ENCODE assay signal across 9 cellular contexts in the genomic region with DNA sequence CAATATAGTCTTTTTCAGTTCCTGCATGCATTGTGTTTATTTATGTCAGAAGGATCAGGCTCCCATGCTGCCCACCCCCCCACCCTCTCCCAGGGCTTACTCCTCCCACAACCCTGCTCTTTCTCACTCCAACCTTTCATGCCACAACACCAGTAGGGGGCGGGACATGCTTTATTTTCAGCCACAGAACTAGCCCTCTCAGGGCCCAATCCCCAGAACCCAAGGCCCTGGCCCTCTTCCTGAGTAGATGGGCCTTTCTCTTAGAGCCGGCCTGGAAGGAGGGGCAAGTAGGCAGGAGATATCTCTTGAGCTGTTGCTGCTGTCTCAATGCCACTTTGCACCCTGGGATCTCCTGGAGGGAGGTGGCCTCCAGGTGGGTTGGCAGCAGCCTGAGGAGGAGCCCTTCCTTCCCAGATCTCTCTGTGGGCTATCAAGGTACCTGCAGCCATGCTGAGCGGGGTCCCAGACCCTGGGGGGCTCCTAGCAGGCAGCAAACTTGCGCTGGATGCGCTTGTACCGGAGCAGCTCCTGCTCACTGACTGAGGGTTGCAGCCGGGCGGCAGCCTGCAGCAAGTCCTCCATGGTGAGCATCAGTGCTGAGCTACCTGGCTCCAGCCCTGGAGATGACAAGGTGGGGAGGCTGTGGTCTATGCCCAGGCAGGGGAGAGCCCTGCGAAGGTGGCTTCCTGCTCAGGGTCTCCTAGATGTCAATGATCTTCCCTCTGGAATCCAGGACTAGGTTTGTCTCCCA. TPM values are rescaled to one million over a fixed set of nuclear protein-coding genes. Genes with fewer than 3 reads are reported as not detected.
DNase-seq lines count a peak whose midpoint lies in the region; ATAC-seq lines count a peak whose summit lies in the region.
"Had no signal": no experiment of that assay in that cellular context is flagged by ENCODE, and none has a peak within 500 bp of the region (broad histone marks: within the 10 kb centered on the region; RNA-seq: fewer than 3 reads in every experiment).

No MANE protein-coding gene starts in this region.

- H3K4me3 Mint-ChIP-seq in activated naive CD8-positive, alpha-beta T cell treated with anti-CD3 and anti-CD28 coated beads, Interleukin-2, amount 10 ng/mL, durations not matched to agents 7 days and 5 days: no peak overlapping the region

- no peaks in the 10 kb centered on the region for H3K9me3 Mint-ChIP-seq in activated naive CD8-positive, alpha-beta T cell treated with anti-CD3 and anti-CD28 coated beads, Interleukin-2, amount 10 ng/mL, durations not matched to agents 7 days and 5 days

- peaks cover 11% of the 10 kb centered on the region for H3K4me1 Mint-ChIP-seq in activated naive CD8-positive, alpha-beta T cell treated with anti-CD3 and anti-CD28 coated beads, Interleukin-2, amount 10 ng/mL, durations not matched to agents 7 days and 5 days

- no peak overlapping the region for H3K27ac Mint-ChIP-seq in activated naive CD8-positive, alpha-beta T cell treated with anti-CD3 and anti-CD28 coated beads, Interleukin-2, amount 10 ng/mL, durations not matched to agents 7 days and 5 days

- peak; percentile 23 for DNase-seq in activated T-cell treated with anti-CD3 and anti-CD28 coated beads for 48 hours (ENCODE audit: low read depth)
- DNase-seq in activated T-cell treated with anti-CD3 and anti-CD28 coated beads for 4 hours: no peak
- DNase-seq in NCI-H1694 treated with DMSO at 0.1 percent for 48 hours (lab: John Stamatoyannopoulos, UW): peak; percentile 71
- DNase-seq in activated naive CD8-positive, alpha-beta T cell treated with anti-CD3 and anti-CD28 coated beads, Interleukin-2, amount 10 ng/mL, durations not matched to agents 7 days and 5 days: no peak
- DNase-seq in myocyte (ENCODE audit: low read depth): peak; percentile 22
- DNase-seq in NCI-H146 treated with DMSO at 0.1 percent for 48 hours (lab: John Stamatoyannopoulos, UW; ENCODE audit: unreplicated experiment): no peak
- DNase-seq in activated gamma-delta T cell treated with Interleukin-2 at 50 U/mL for 16 hours: no peak

- POLR2A ChIA-PET in activated naive CD8-positive, alpha-beta T cell treated with anti-CD3 and anti-CD28 coated beads, Interleukin-2, amount 10 ng/mL, durations not matched to agents 7 days and 5 days (lab: Charles Lee): interaction anchor here (0.7 to 3.6 kb wide), 3 partner anchors 15 to 169 kb away, joined by 3 to 23 read pairs (median 4); a partner anchor contains a TSS

- ATAC-seq in activated naive CD8-positive, alpha-beta T cell treated with anti-CD3 and anti-CD28 coated beads, Interleukin-2, amount 10 ng/mL, durations not matched to agents 7 days and 5 days (ENCODE audit: low read depth): peak; percentile 54
- ATAC-seq in HG03432 (IDR thresholded peaks at IDR 0.05; ENCODE audit: unreplicated experiment): no peak

- H3K27me3 Mint-ChIP-seq in activated naive CD8-positive, alpha-beta T cell treated with anti-CD3 and anti-CD28 coated beads, Interleukin-2, amount 10 ng/mL, durations not matched to agents 7 days and 5 days: peaks cover 6% of the 10 kb centered on the region

- H3K36me3 Mint-ChIP-seq in activated naive CD8-positive, alpha-beta T cell treated with anti-CD3 and anti-CD28 coated beads, Interleukin-2, amount 10 ng/mL, durations not matched to agents 7 days and 5 days: peaks cover 9% of the 10 kb centered on the region

RNA-seq across cellular contexts. Expression of a gene that starts 3.5 kb away (rescaled TPM):
- 1 to 10 TPM; 1.0 to 1.2 TPM for total RNA-seq in activated naive CD8-positive, alpha-beta T cell treated with anti-CD3 and anti-CD28 coated beads, Interleukin-2, amount 10 ng/mL, durations not matched to agents 7 days and 5 days
- not detected in 2 replicates for total RNA-seq in myocyte
- polyA plus RNA-seq in myocyte (2012): 1.0 TPM
- total RNA-seq: skeletal muscle tissue had no signal

RNA-seq across cellular contexts. Expression of a gene that starts 15.0 kb away (rescaled TPM):
- total RNA-seq in activated naive CD8-positive, alpha-beta T cell treated with anti-CD3 and anti-CD28 coated beads, Interleukin-2, amount 10 ng/mL, durations not matched to agents 7 days and 5 days: 10 to 100 TPM; 27.1 to 27.6 TPM
- 29.3 and 32.8 TPM in 2 replicates for total RNA-seq in myocyte
- polyA plus RNA-seq in myocyte (2012): 16.5 TPM

RNA-seq across cellular contexts. Expression of a gene that starts 20.3 kb away (rescaled TPM):
- 10 to 100 TPM; 54.7 to 58.8 TPM for total RNA-seq in activated naive CD8-positive, alpha-beta T cell treated with anti-CD3 and anti-CD28 coated beads, Interleukin-2, amount 10 ng/mL, durations not matched to agents 7 days and 5 days
- 50.5 and 52.1 TPM in 2 replicates for total RNA-seq in myocyte
- polyA plus RNA-seq in myocyte (2012): 48.6 TPM

RNA-seq across cellular contexts. Expression of a gene that starts 34.8 kb away (rescaled TPM):
- 10 to 100 TPM; 90.8 to 91.4 TPM for total RNA-seq in activated naive CD8-positive, alpha-beta T cell treated with anti-CD3 and anti-CD28 coated beads, Interleukin-2, amount 10 ng/mL, durations not matched to agents 7 days and 5 days
- 27.5 and 33.2 TPM in 2 replicates for total RNA-seq in myocyte
- polyA plus RNA-seq in myocyte (2012): 40.0 TPM

RNA-seq across cellular contexts. Expression of a gene that starts 48.2 kb away (rescaled TPM):
- not detected for total RNA-seq in activated naive CD8-positive, alpha-beta T cell treated with anti-CD3 and anti-CD28 coated beads, Interleukin-2, amount 10 ng/mL, durations not matched to agents 7 days and 5 days
- not detected in 2 replicates for total RNA-seq in myocyte
- polyA plus RNA-seq in myocyte (2012): not detected

Comparison
In these comparisons a context has a peak if more than half of its experiments do, and no peak if none do; other contexts are left out.
1. DNase-seq: peak in activated T-cell treated with anti-CD3 and anti-CD28 coated beads for 48 hours (single experiment), NCI-H1694 treated with DMSO at 0.1 percent for 48 hours (single experiment) and myocyte (single experiment); none in activated T-cell treated with anti-CD3 and anti-CD28 coated beads for 4 hours (single experiment), activated naive CD8-positive, alpha-beta T cell treated with anti-CD3 and anti-CD28 coated beads, Interleukin-2, amount 10 ng/mL, durations not matched to agents 7 days and 5 days (single experiment), NCI-H146 treated with DMSO at 0.1 percent for 48 hours (single experiment) and activated gamma-delta T cell treated with Interleukin-2 at 50 U/mL for 16 hours (single experiment).